Comparison of ENCODE assay signal across 24 cellular contexts in the genomic region with DNA sequence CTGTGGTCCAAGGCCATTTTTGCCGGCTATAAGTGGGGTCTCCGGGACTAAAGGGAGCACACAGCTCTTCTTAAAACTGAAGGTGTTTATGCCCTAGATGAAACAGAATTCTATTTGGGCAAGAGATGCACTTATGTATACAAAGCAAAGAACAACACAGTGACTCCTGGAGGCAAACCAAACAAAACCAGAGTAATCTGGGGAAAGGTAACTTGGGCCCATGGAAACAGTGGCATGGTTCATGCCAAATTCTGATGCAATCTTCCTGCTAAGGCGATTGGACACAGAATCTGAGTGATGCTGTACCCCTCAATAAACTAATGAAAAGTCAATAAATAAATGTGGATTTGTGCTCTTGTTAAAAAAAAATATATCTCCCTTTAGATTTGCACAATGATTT. TPM values are rescaled to one million over a fixed set of nuclear protein-coding genes. Genes with fewer than 3 reads are reported as not detected.
"Had no signal": no experiment of that assay in that cellular context is flagged by ENCODE, and none has a peak within 500 bp of the region (broad histone marks: within the 10 kb centered on the region; RNA-seq: fewer than 3 reads in every experiment).

No MANE protein-coding gene starts in this region.

- H3K27ac ChIP-seq: ascending aorta, body of pancreas had no signal

- H3K27me3 ChIP-seq: ascending aorta, body of pancreas had no signal

- H3K4me3 ChIP-seq: ascending aorta, body of pancreas, K562 had no signal

- H3K36me3 ChIP-seq: ascending aorta had no signal

- H3K9me3 ChIP-seq: ascending aorta, body of pancreas had no signal

- DNase-seq: activated B cell treated with CpG ODN at 0.5 μM for 24 hours; activated CD4-positive, alpha-beta T cell treated with anti-CD3 and anti-CD28 coated beads for 1 hour; activated CD4-positive, alpha-beta T cell treated with anti-CD3 and anti-CD28 coated beads, Interleukin-2, amount 10 ng/mL, durations not matched to agents 24 days and 14 days; activated CD4-positive, alpha-beta T cell treated with anti-CD3 and anti-CD28 coated beads, Interleukin-2, amount 50 U/mL, for 48 hours; activated CD8-positive, alpha-beta memory T cell treated with anti-CD3 and anti-CD28 coated beads for 24 hours; activated effector memory CD4-positive, alpha-beta T cell treated with anti-CD3 and anti-CD28 coated beads, Interleukin-2, amount 50 U/mL, for 16 hours; activated naive CD4-positive, alpha-beta T cell treated with Interleukin-2 at 50 U/mL for 16 hours; activated naive CD8-positive, alpha-beta T cell treated with anti-CD3 and anti-CD28 coated beads, Interleukin-2, amount 50 U/mL, for 24 hours; activated T-cell treated with anti-CD3 and anti-CD28 coated beads, Interleukin-2, amount 50 U/mL, for 4 hours; amniotic stem cell; body of pancreas; Karpas-422; NCI-H1105 treated with DMSO at 0.1 percent for 48 hours; NCI-H1436 treated with DMSO at 0.1 percent for 48 hours; NCI-H187; NCI-H2081; NCI-H446; NCI-H524; NCI-H774; NK-92 treated with Interleukin-12 subunit alpha and Interleukin-12 subunit beta, amount 100 ng/mL, for 24 hours; OCI-M1; SHP77 had no signal

- H3K4me1 ChIP-seq: ascending aorta, body of pancreas had no signal

RNA-seq across cellular contexts. Expression of gene SHISA9, which starts 20.2 kb away (rescaled TPM):
- total RNA-seq: activated CD4-positive, alpha-beta T cell treated with anti-CD3 and anti-CD28 coated beads, Interleukin-2, amount 10 ng/mL, durations not matched to agents 24 days and 14 days had no signal
